In the genomic region with DNA sequence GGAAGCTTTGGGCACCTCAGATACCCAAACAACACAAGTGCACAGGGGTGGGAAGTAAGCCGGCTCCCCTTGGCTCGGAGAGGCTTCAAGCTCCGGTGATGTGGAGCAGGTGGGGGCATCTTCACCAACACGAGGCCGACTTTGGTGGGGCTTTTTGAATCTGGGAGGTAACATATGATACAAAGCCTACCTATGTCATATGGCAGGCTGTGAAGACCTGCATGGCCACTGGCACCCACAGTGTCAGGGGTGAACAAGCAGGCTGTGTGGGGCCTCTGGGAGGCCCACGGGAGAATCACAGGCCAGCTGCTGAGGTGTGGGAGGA, we compare ENCODE assay signal across 29 cellular contexts.
"Had no signal": no experiment of that assay in that cellular context is flagged by ENCODE, and none has a peak within 500 bp of the region (broad histone marks: within the 10 kb centered on the region; RNA-seq: fewer than 3 reads in every experiment).

No MANE protein-coding gene starts in this region.

- H3K4me2 ChIP-seq: SK-N-SH had no signal

- H3K9me3 ChIP-seq: body of pancreas, SJCRH30, SK-N-SH had no signal

- DNase-seq: activated CD4-positive, alpha-beta T cell treated with anti-CD3 and anti-CD28 coated beads, Interleukin-2, amount 10 ng/mL, durations not matched to agents 7 days and 5 days; activated CD4-positive, CD25-positive, alpha-beta regulatory T cell; activated CD8-positive, alpha-beta memory T cell treated with anti-CD3 and anti-CD28 coated beads for 24 hours; activated effector memory CD4-positive, alpha-beta T cell treated with anti-CD3 and anti-CD28 coated beads, Interleukin-2, amount 50 U/mL, for 16 hours; activated naive CD4-positive, alpha-beta T cell treated with Interleukin-2 at 50 U/mL for 16 hours; activated naive CD8-positive, alpha-beta T cell treated with anti-CD3 and anti-CD28 coated beads, Interleukin-2, amount 50 U/mL, for 24 hours; activated T-cell treated with anti-CD3 and anti-CD28 coated beads, Interleukin-2, amount 50 U/mL, for 4 hours; amniotic stem cell; body of pancreas; Karpas-422; MM.1S; NCI-H1105; NCI-H1436; NCI-H1694 treated with DMSO at 0.1 percent for 48 hours; NCI-H2081; NCI-H510A treated with DMSO at 0.1 percent for 48 hours; NCI-H69; NK-92 treated with Interleukin-12 subunit alpha and Interleukin-12 subunit beta, amount 100 ng/mL, for 24 hours; OCI-M1; Right ventricle myocardium superior; SJCRH30; SK-N-SH; T-helper 1 cell had no signal

- H3K36me3 ChIP-seq: ascending aorta, SJCRH30 had no signal

- H3K4me1 Mint-ChIP-seq: activated CD4-positive, alpha-beta T cell treated with anti-CD3 and anti-CD28 coated beads, Interleukin-2, amount 10 ng/mL, durations not matched to agents 7 days and 5 days had no signal

- H3K27ac ChIP-seq: ascending aorta, body of pancreas, RWPE1, SJCRH30, VCaP had no signal

- H3K27ac Mint-ChIP-seq: activated CD4-positive, alpha-beta memory T cell treated with anti-CD3 and anti-CD28 coated beads for 36 hours; activated CD4-positive, alpha-beta T cell treated with anti-CD3 and anti-CD28 coated beads, Interleukin-2, amount 10 ng/mL, durations not matched to agents 7 days and 5 days; activated naive CD4-positive, alpha-beta T cell treated with anti-CD3 and anti-CD28 coated beads, Interleukin-2, amount 50 U/mL, for 72 hours; activated naive CD8-positive, alpha-beta T cell treated with anti-CD3 and anti-CD28 coated beads, Interleukin-2, amount 50 U/mL, for 24 hours had no signal

- H3K4me1 ChIP-seq: ascending aorta, body of pancreas, SJCRH30 had no signal

- H3K9ac ChIP-seq: SK-N-SH had no signal

- H3K4me3 ChIP-seq: ascending aorta, body of pancreas, SJCRH30 had no signal

- H3K9me3 Mint-ChIP-seq: activated CD4-positive, alpha-beta memory T cell treated with anti-CD3 and anti-CD28 coated beads for 36 hours; activated T-cell treated with anti-CD3 and anti-CD28 coated beads, Interleukin-2, amount 50 U/mL, for 4 hours had no signal

- H3K27me3 ChIP-seq: ascending aorta, body of pancreas, SJCRH30 had no signal

- ATAC-seq: activated naive CD8-positive, alpha-beta T cell treated with anti-CD3 and anti-CD28 coated beads, Interleukin-2, amount 50 U/mL, for 24 hours; activated T-cell treated with anti-CD3 and anti-CD28 coated beads, Interleukin-2, amount 50 U/mL, for 4 hours; body of pancreas; Panc1 had no signal

- H3K4me3 Mint-ChIP-seq: activated CD4-positive, alpha-beta memory T cell treated with anti-CD3 and anti-CD28 coated beads for 36 hours; activated CD4-positive, alpha-beta T cell treated with anti-CD3 and anti-CD28 coated beads, Interleukin-2, amount 10 ng/mL, durations not matched to agents 7 days and 5 days; activated naive CD8-positive, alpha-beta T cell treated with anti-CD3 and anti-CD28 coated beads, Interleukin-2, amount 50 U/mL, for 24 hours; activated T-cell treated with anti-CD3 and anti-CD28 coated beads, Interleukin-2, amount 50 U/mL, for 4 hours had no signal

- H3K27me3 Mint-ChIP-seq: activated CD4-positive, alpha-beta memory T cell treated with anti-CD3 and anti-CD28 coated beads for 36 hours; activated CD4-positive, alpha-beta T cell treated with anti-CD3 and anti-CD28 coated beads, Interleukin-2, amount 10 ng/mL, durations not matched to agents 7 days and 5 days; activated naive CD8-positive, alpha-beta T cell treated with anti-CD3 and anti-CD28 coated beads, Interleukin-2, amount 50 U/mL, for 24 hours had no signal
